Comparison of ENCODE assay signal across 23 cellular contexts in the genomic region with DNA sequence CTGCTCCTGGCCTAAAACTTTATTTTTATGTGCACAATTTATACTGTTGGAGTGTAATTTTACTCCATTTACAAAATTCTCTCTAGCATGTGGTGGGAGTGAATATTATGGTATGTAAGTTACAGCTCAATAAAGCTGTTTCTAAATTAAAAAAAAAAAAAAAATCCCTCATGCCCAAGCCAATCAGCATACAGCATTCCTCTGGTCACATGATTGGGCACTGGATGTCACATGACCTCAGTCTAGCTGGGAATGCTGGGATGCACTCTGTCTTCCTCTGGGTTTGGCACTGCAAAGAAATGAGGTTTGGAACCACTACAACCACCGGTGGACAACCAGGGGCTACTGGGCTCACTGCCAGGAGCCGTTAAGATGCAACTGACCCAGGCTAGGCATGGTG.
"Had no signal": no experiment of that assay in that cellular context is flagged by ENCODE, and none has a peak within 500 bp of the region (broad histone marks: within the 10 kb centered on the region; RNA-seq: fewer than 3 reads in every experiment).

No MANE protein-coding gene starts in this region.

- H3K27me3 Mint-ChIP-seq: naive thymus-derived CD4-positive, alpha-beta T cell; stimulated activated naive B cell treated with anti-CD40 and anti-IgM and Interleukin-4, amounts not matched to agents 10 μg/mL and 1 μg/mL and 100 μg/mL, for 72 hours; stimulated activated naive CD8-positive, alpha-beta T cell treated with anti-CD3 and anti-CD28 coated beads, Interleukin-15, amount 100 ng/mL, for 72 hours had no signal

- H3K4me1 Mint-ChIP-seq: endodermal cell; stimulated activated naive CD8-positive, alpha-beta T cell treated with anti-CD3 and anti-CD28 coated beads, Interleukin-15, amount 100 ng/mL, for 72 hours had no signal

- H3K27me3 ChIP-seq: colonic mucosa, heart right ventricle had no signal

- H3K4me3 ChIP-seq: colonic mucosa, heart right ventricle, prostate gland, skin epidermis had no signal

- H3K9me3 ChIP-seq: colonic mucosa, prostate gland had no signal

- ATAC-seq: heart right ventricle; left lobe of liver; naive thymus-derived CD4-positive, alpha-beta T cell; sciatic nerve; stimulated activated naive B cell treated with anti-CD40 and anti-IgM and Interleukin-4, amounts not matched to agents 10 μg/mL and 1 μg/mL and 100 μg/mL, for 72 hours; stimulated activated naive CD8-positive, alpha-beta T cell treated with anti-CD3 and anti-CD28 coated beads, Interleukin-15, amount 100 ng/mL, for 72 hours had no signal

- FAIRE-seq: endothelial cell of umbilical vein, frontal cortex, islet of Langerhans had no signal

- H3K4me3 Mint-ChIP-seq: endodermal cell; naive thymus-derived CD4-positive, alpha-beta T cell; nephron progenitor cell; stimulated activated naive B cell treated with anti-CD40 and anti-IgM and Interleukin-4, amounts not matched to agents 10 μg/mL and 1 μg/mL and 100 μg/mL, for 72 hours; stimulated activated naive CD8-positive, alpha-beta T cell treated with anti-CD3 and anti-CD28 coated beads, Interleukin-15, amount 100 ng/mL, for 72 hours had no signal

- H3K4me1 ChIP-seq: parathyroid adenoma, prostate gland had no signal

- H3K9me3 Mint-ChIP-seq: stimulated activated naive B cell treated with anti-CD40 and anti-IgM and Interleukin-4, amounts not matched to agents 10 μg/mL and 1 μg/mL and 100 μg/mL, for 72 hours had no signal

- DNase-seq: colonic mucosa; dermis blood vessel endothelial cell; endodermal cell; erythroblast; heart right ventricle; hypothalamus; mammary epithelial cell; naive thymus-derived CD4-positive, alpha-beta T cell; nephron progenitor cell; retina; stimulated activated CD4-positive, alpha-beta T cell treated with anti-CD3 and anti-CD28 coated beads, Interleukin-2, amount 100 ng/mL, for 24 hours; stimulated activated CD4-positive, alpha-beta T cell treated with anti-CD3 and anti-CD28 coated beads, Interleukin-4, amount 100 ng/mL, for 4 hours; stimulated activated naive B cell treated with anti-CD40 and anti-IgM and Interleukin-4, amounts not matched to agents 10 μg/mL and 1 μg/mL and 100 μg/mL, for 72 hours; stimulated activated naive CD8-positive, alpha-beta T cell treated with anti-CD3 and anti-CD28 coated beads, Interleukin-15, amount 100 ng/mL, for 72 hours; trophoblast cell had no signal

- H3K27ac ChIP-seq: colonic mucosa, parathyroid adenoma, prostate gland, skin epidermis had no signal

- H3K27ac Mint-ChIP-seq: endodermal cell; naive thymus-derived CD4-positive, alpha-beta T cell; nephron progenitor cell; stimulated activated naive B cell treated with anti-CD40 and anti-IgM and Interleukin-4, amounts not matched to agents 10 μg/mL and 1 μg/mL and 100 μg/mL, for 72 hours had no signal

- H3K36me3 ChIP-seq: colonic mucosa had no signal
